In genomic region chr12:32828552-32828951, GRCh38 we compare ENCODE assay signal across 18 cellular contexts.
DNase-seq lines count a peak whose midpoint lies in the region; ATAC-seq and TF ChIP-seq lines count a peak whose summit lies in the region.
"Had no signal": no experiment of that assay in that cellular context is flagged by ENCODE, and none has a peak within 500 bp of the region (broad histone marks: within the 10 kb centered on the region; RNA-seq: fewer than 3 reads in every experiment).

No MANE protein-coding gene starts in this region.

- ATAC-seq in left ventricle myocardium superior: peak; percentile 27
- ATAC-seq: PC-3 had no signal

- no peak overlapping the region for H3K4me3 ChIP-seq in Caco-2 (ENCODE audit: low read depth, low read length)

- POLR2A ChIA-PET in Caco-2 (lab: Charles Lee): no interaction called here

- H3K27me3 Mint-ChIP-seq in Caco-2 (ENCODE audit: insufficient read depth, unreplicated experiment): no peaks in the 10 kb centered on the region
- no peaks in the 10 kb centered on the region for H3K27me3 Mint-ChIP-seq in progenitor cell of endocrine pancreas
- H3K27me3 Mint-ChIP-seq in activated T-cell treated with anti-CD3 and anti-CD28 coated beads, Interleukin-2, amount 50 U/mL, for 24 hours: no peaks in the 10 kb centered on the region

- BruUV-seq in Caco-2 (replicated peaks; lab: Mats Ljungman, UMichigan): no TSS peak

- H3K36me3 Mint-ChIP-seq in Caco-2 (ENCODE audit: insufficient read depth, unreplicated experiment): peaks cover 99% of the 10 kb centered on the region
- peaks cover 17% of the 10 kb centered on the region for H3K36me3 Mint-ChIP-seq in progenitor cell of endocrine pancreas (ENCODE audit: insufficient read depth)
- no peaks in the 10 kb centered on the region for H3K36me3 Mint-ChIP-seq in activated T-cell treated with anti-CD3 and anti-CD28 coated beads, Interleukin-2, amount 50 U/mL, for 24 hours (ENCODE audit: low read depth)
- H3K36me3 Mint-ChIP-seq: CD8-positive, alpha-beta memory T cell had no signal

- peaks cover 22% of the 10 kb centered on the region for H3K4me1 ChIP-seq in Caco-2

- CTCF ChIA-PET in Caco-2 (lab: Charles Lee): no interaction called here

- H3K9me3 Mint-ChIP-seq in Caco-2 (ENCODE audit: unreplicated experiment): no peaks in the 10 kb centered on the region
- no peaks in the 10 kb centered on the region for H3K9me3 Mint-ChIP-seq in progenitor cell of endocrine pancreas (ENCODE audit: low read depth)
- H3K9me3 Mint-ChIP-seq in activated T-cell treated with anti-CD3 and anti-CD28 coated beads, Interleukin-2, amount 50 U/mL, for 24 hours: no peaks in the 10 kb centered on the region
- H3K9me3 Mint-ChIP-seq: CD8-positive, alpha-beta memory T cell had no signal

- no peak overlapping the region for H3K4me3 Mint-ChIP-seq in Caco-2 (ENCODE audit: unreplicated experiment)
- H3K4me3 Mint-ChIP-seq in progenitor cell of endocrine pancreas (ENCODE audit: low read depth): no peak overlapping the region
- H3K4me3 Mint-ChIP-seq in activated T-cell treated with anti-CD3 and anti-CD28 coated beads, Interleukin-2, amount 50 U/mL, for 24 hours: no peak overlapping the region
- H3K4me3 Mint-ChIP-seq: CD8-positive, alpha-beta memory T cell had no signal

- no peaks in the 10 kb centered on the region for H3K9me3 ChIP-seq in Caco-2

- H3K36me3 ChIP-seq in Caco-2 (ENCODE audit: control insufficient read depth, insufficient read depth, low read length): 0 out of 2 replicates have a peak, but pooled peaks cover 2% of the 10 kb centered on the region

- H3K27ac Mint-ChIP-seq in Caco-2 (ENCODE audit: unreplicated experiment) (peak overlapping the region; percentile 43), progenitor cell of endocrine pancreas (peak overlapping the region; percentile 85)
- no peak overlapping the region for H3K27ac Mint-ChIP-seq in activated T-cell treated with anti-CD3 and anti-CD28 coated beads, Interleukin-2, amount 50 U/mL, for 24 hours
- H3K27ac Mint-ChIP-seq: CD8-positive, alpha-beta memory T cell had no signal

- H3K27me3 ChIP-seq in Caco-2 (replicated peaks; ENCODE audit: control insufficient read depth, insufficient read depth, low read length): no peaks in the 10 kb centered on the region

- in situ Hi-C loops in GM13977 (cut with MboI; ENCODE audit: low pct_unique_long_range_greater_than_20kb, low sequenced_read_pairs, unreplicated experiment): no loop called here

- intact Hi-C loops in Caco-2 (cut with micrococcal nuclease; ENCODE audit: unreplicated experiment): no loop called here
- intact Hi-C loops in left ventricle myocardium superior (cut with micrococcal nuclease): no loop called here

- DNase-seq in Caco-2: no peak
- DNase-seq in SK-N-DZ (ENCODE audit: low spot score): peak; percentile 27
- DNase-seq in left ventricle myocardium superior: no peak
- no peak for DNase-seq in progenitor cell of endocrine pancreas (ENCODE audit: low spot score, unreplicated experiment)
- DNase-seq in activated T-cell treated with anti-CD3 and anti-CD28 coated beads, Interleukin-2, amount 50 U/mL, for 24 hours: no peak
- no peak for DNase-seq in AG08395 (ENCODE audit: low spot score)
- no peak for DNase-seq in GM13977 (ENCODE audit: low spot score)
- DNase-seq: C1 segment of cervical spinal cord; CD8-positive, alpha-beta memory T cell; DMS79; H7; KG1; NCI-H1417 treated with DMSO at 0.1 percent for 48 hours; NCI-H1930; NCI-H345; NCI-H524 treated with DMSO at 0.1 percent for 48 hours; PC-3; RPMI8226 had no signal

- TF ChIP-seq CTCF in Caco-2 (IDR thresholded peaks at IDR 0.05; ENCODE audit: insufficient read depth in 1 of 2, low read depth in 1 of 2, low read length in 1 of 2, severe bottlenecking in 1 of 2, unreplicated experiment in 1 of 2): no peak
- TF ChIP-seq CTCF in progenitor cell of endocrine pancreas (IDR thresholded peaks at IDR 0.05; ENCODE audit: unreplicated experiment): no peak
- TF ChIP-seq CTCF in GM13977 (IDR thresholded peaks at IDR 0.05; ENCODE audit: extremely low read depth, insufficient read depth, missing control alignments): no peak

- H3K4me1 Mint-ChIP-seq in Caco-2 (ENCODE audit: low read depth, unreplicated experiment) (peaks cover 12% of the 10 kb centered on the region), progenitor cell of endocrine pancreas (ENCODE audit: low read depth) (peaks cover 39% of the 10 kb centered on the region)
- no peaks in the 10 kb centered on the region for H3K4me1 Mint-ChIP-seq in activated T-cell treated with anti-CD3 and anti-CD28 coated beads, Interleukin-2, amount 50 U/mL, for 24 hours (ENCODE audit: low read depth)
- H3K4me1 Mint-ChIP-seq: CD8-positive, alpha-beta memory T cell had no signal
